Comparison of ENCODE assay signal across 8 cellular contexts in genomic region chr15:45023659-45024320, GRCh38. TPM values are rescaled to one million over a fixed set of nuclear protein-coding genes. Genes with fewer than 3 reads are reported as not detected.
DNase-seq lines count a peak whose midpoint lies in the region; ATAC-seq and TF ChIP-seq lines count a peak whose summit lies in the region.

No MANE protein-coding gene starts in this region.

- H3K27me3 ChIP-seq in lower lobe of right lung (ENCODE audit: low read depth) = no peaks in the 10 kb centered on the region
- H3K27me3 ChIP-seq in transverse colon = peaks cover 17% of the 10 kb centered on the region

- no peak for TF ChIP-seq POLR2A in transverse colon (IDR thresholded peaks at IDR 0.05)

- peak overlapping the region; percentile 88 for H3K4me3 ChIP-seq in lower lobe of right lung
- H3K4me3 ChIP-seq in transverse colon = peak overlapping the region; percentile 48 to 96 (median 67)

- no peak for TF ChIP-seq EP300 in transverse colon (IDR thresholded peaks at IDR 0.05; ENCODE audit: low read depth)

- no peaks in the 10 kb centered on the region for H3K9me3 ChIP-seq in lower lobe of right lung
- H3K9me3 ChIP-seq in transverse colon = no peaks in the 10 kb centered on the region

- in situ Hi-C loops in transverse colon (cut with MboI; ENCODE audit: low pct_ligation_motif_present in 1 of 4, low pct_unique_long_range_greater_than_20kb in 1 of 4, low sequenced_read_pairs in 3 of 4) = no loop called here

- intact Hi-C loops in lower lobe of right lung (cut with DNase I) = no loop called here
- intact Hi-C loops in transverse colon (cut with DNase I; ENCODE audit: low total_unique reads) = no loop called here

- WGBS in transverse colon (ENCODE audit: low coverage in 1 of 2), 2 donors = 40 to 43% methylated on average over 2 to 5 of the region's 5 CpGs

- peak; percentile 48 for DNase-seq in NCI-H82 (lab: John Stamatoyannopoulos, UW)
- no peak for DNase-seq in NCI-H82 treated with DMSO at 0.1 percent for 48 hours (lab: John Stamatoyannopoulos, UW; ENCODE audit: unreplicated experiment)
- peak; percentile 8 for DNase-seq in NCI-H2227 treated with DMSO at 0.1 percent for 48 hours (lab: John Stamatoyannopoulos, UW)
- peak in 6 of 61 donors; percentile 9 to 41 (median 36) for DNase-seq in caudate nucleus (lab: John Stamatoyannopoulos, UW)
- DNase-seq in lower lobe of right lung = no peak
- no peak for DNase-seq in transverse colon
- DNase-seq in stimulated activated CD4-positive, alpha-beta T cell treated with anti-CD3 and anti-CD28 coated beads, Interleukin-4, amount 100 ng/mL, for 1 hour = no peak

- TF ChIP-seq CTCF in lower lobe of right lung (IDR thresholded peaks at IDR 0.05) (no peak), transverse colon (IDR thresholded peaks at IDR 0.05) (no peak)

- H3K36me3 ChIP-seq in lower lobe of right lung (no peaks in the 10 kb centered on the region), transverse colon (no peaks in the 10 kb centered on the region)

- H3K27ac ChIP-seq in caudate nucleus (ENCODE audit: low read depth, low read length) = peak overlapping the region; percentile 86
- H3K27ac ChIP-seq in lower lobe of right lung = peak overlapping the region; percentile 78
- H3K27ac ChIP-seq in transverse colon = peak overlapping the region; percentile 67 to 80 (median 72)

- H3K4me1 ChIP-seq in lower lobe of right lung (peaks cover 16% of the 10 kb centered on the region), transverse colon (peaks cover 7 to 15% (median 10%) of the 10 kb centered on the region in 4 donors)

- ATAC-seq in lower lobe of right lung (peak in 1 of 2 donors; percentile 13), HG02571 (IDR thresholded peaks at IDR 0.05; ENCODE audit: unreplicated experiment) (no peak)

RNA-seq across cellular contexts. Expression of gene SORD, which starts 0.8 kb away (rescaled TPM):
- total RNA-seq in lower lobe of right lung (10.5 TPM), transverse colon (10 to 100 TPM in 3 of 4 donors, under 1 TPM in 1; 0.75 to 36.2 (median 11.3) TPM)

Comparison
In these comparisons a context has a peak if more than half of its experiments do, and no peak if none do; other contexts are left out.
1. DNase-seq: peak in NCI-H82 (single experiment) and NCI-H2227 treated with DMSO at 0.1 percent for 48 hours (single experiment); none in NCI-H82 treated with DMSO at 0.1 percent for 48 hours (single experiment), lower lobe of right lung (single experiment), transverse colon (single experiment) and stimulated activated CD4-positive, alpha-beta T cell treated with anti-CD3 and anti-CD28 coated beads, Interleukin-4, amount 100 ng/mL, for 1 hour (single experiment).
2. Peak in every context shown above with its lines, with median percentiles within 50 percentile points of each other: H3K27ac ChIP-seq.